Comparison of ENCODE assay signal across 2 cellular contexts in genomic region chr3:156646958-156647357, GRCh38.
TF ChIP-seq lines count a peak whose summit lies in the region.

No MANE protein-coding gene starts in this region.

TF ChIP-seq in HepG2, 621 proteins besides CTCF, POLR2A, EP300 and RAD21:
- peak; percentile 89 for TF ChIP-seq ZNF12 (CRISPR knock-in tag; IDR thresholded peaks at IDR 0.05)
- no peak for TF ChIP-seq YEATS2 (CRISPR knock-in tag; IDR thresholded peaks at IDR 0.05; ENCODE audit: borderline replicate concordance)
- no peak for TF ChIP-seq ZBTB20 (CRISPR knock-in tag; IDR thresholded peaks at IDR 0.05; ENCODE audit: borderline replicate concordance, low read depth)

TF ChIP-seq in K562, 482 proteins besides CTCF, POLR2A, EP300 and RAD21:
- TF ChIP-seq ZNF583 (CRISPR knock-in tag; IDR thresholded peaks at IDR 0.05) (no peak), ZBTB26 (CRISPR knock-in tag; IDR thresholded peaks at IDR 0.05) (no peak), ZC3H4 (CRISPR knock-in tag; IDR thresholded peaks at IDR 0.05; ENCODE audit: borderline replicate concordance) (no peak), ZNF12 (CRISPR knock-in tag; IDR thresholded peaks at IDR 0.05) (peak; percentile 92; the same call in 1 of the 2 replicates), SMAD3 (CRISPR knock-in tag; conservative IDR thresholded peaks at IDR 0.05) (no peak)
